ENCODE assay signal across 9 cellular contexts in genomic region chr6:11700118-11700718, GRCh38.
DNase-seq lines count a peak whose midpoint lies in the region; ATAC-seq, FAIRE-seq and TF ChIP-seq lines count a peak whose summit lies in the region.
"Had no signal": no experiment of that assay in that cellular context is flagged by ENCODE, and none has a peak within 500 bp of the region (broad histone marks: within the 10 kb centered on the region; RNA-seq: fewer than 3 reads in every experiment).

No MANE protein-coding gene starts in this region.

- no peak for TF ChIP-seq EP300 in GM12878 (IDR thresholded peaks at IDR 0.05; ENCODE audit: borderline replicate concordance in 1 of 2, control insufficient read depth in 1 of 2, low read depth in 2 of 2, low read length in 2 of 2)

- H3K4me2 ChIP-seq in GM12878 (ENCODE audit: control insufficient read depth, insufficient read depth): no peak overlapping the region; the same call in 1 of the 2 replicates

- H3K4me1 ChIP-seq in GM12878 (ENCODE audit: control insufficient read depth, insufficient read depth, low read length) (peaks cover 4% of the 10 kb centered on the region), liver (ENCODE audit: control insufficient read depth in 4 of 4, insufficient read depth in 4 of 4, low read length in 3 of 4) (no peaks in the 10 kb centered on the region)

- TF ChIP-seq RAD21 in GM12878 (IDR thresholded peaks at IDR 0.05; ENCODE audit: insufficient read depth, low read depth, low read length): peak; percentile 82
- TF ChIP-seq RAD21 in liver (IDR thresholded peaks at IDR 0.05): peak; percentile 72 to 78

- 100% methylated on average over 2 of the region's 2 CpGs for WGBS in GM12878 (ENCODE audit: insufficient coverage, insufficient replicate concordance, low lambda C conversion rate, missing lambda C conversion rate)
- 97% methylated on average over 2 of the region's 2 CpGs for WGBS in liver

- CTCF ChIA-PET in GM12878 (lab: Yijun Ruan, JAX): interaction anchor here (0.6 to 2.1 kb wide), 27 partner anchors 10 to 903 kb away, joined by 3 to 12 read pairs (median 3); partner anchors contain the start of gene EDN1

- H3K36me3 ChIP-seq in GM12878 (ENCODE audit: control insufficient read depth in 2 of 2, insufficient read depth in 2 of 2, low read length in 1 of 2) (no peaks in the 10 kb centered on the region), liver (ENCODE audit: control insufficient read depth in 4 of 4, insufficient read depth in 3 of 4, low read depth in 1 of 4, low read length in 3 of 4) (no peaks in the 10 kb centered on the region)

- H3K9ac ChIP-seq in GM12878 (ENCODE audit: control insufficient read depth, insufficient read depth, low read length) (no peak overlapping the region), liver (ENCODE audit: low read depth in 1 of 2, low read length in 2 of 2) (no peak overlapping the region)

- TF ChIP-seq CTCF in GM12878 (IDR thresholded peaks at IDR 0.05 in 2 of 3, conservative IDR thresholded peaks at IDR 0.05 in 1 of 3; ENCODE audit: control insufficient read depth in 2 of 3, extremely low read depth in 1 of 3, insufficient read depth in 1 of 3, low read depth in 3 of 3, low read length in 3 of 3): peak; percentile 35 to 50 (median 35); a peak in 3 of 6 replicates
- TF ChIP-seq CTCF in liver (IDR thresholded peaks at IDR 0.05; ENCODE audit: low read depth, low read length, missing input control): peak; percentile 43
- TF ChIP-seq CTCF in GM13976 (IDR thresholded peaks at IDR 0.05; ENCODE audit: borderline replicate concordance, control extremely low read depth, extremely low read depth, insufficient read depth, missing control alignments): no peak

- SMC1A ChIA-PET in GM12878 (lab: Charles Lee; ENCODE audit: uncharacterized antibody, unreplicated experiment): interaction anchor here (0.7 to 7.1 kb wide), 24 partner anchors 8 to 905 kb away, joined by 3 to 56 read pairs (median 3); partner anchors contain the start of gene EDN1

- H3K9me3 ChIP-seq in GM12878 (replicated peaks; ENCODE audit: control insufficient read depth, insufficient read depth, low read length) (peaks cover 1% of the 10 kb centered on the region; the same call in 2 of the 3 replicates), liver (ENCODE audit: control insufficient read depth in 4 of 4, low read length in 3 of 4) (no peaks in the 10 kb centered on the region)

- DNase-seq in NCI-H748 (lab: John Stamatoyannopoulos, UW; ENCODE audit: unreplicated experiment): peak; percentile 68
- DNase-seq in NCI-H748 treated with DMSO at 0.1 percent for 48 hours (lab: John Stamatoyannopoulos, UW): no peak
- DNase-seq in NCI-H2196 (lab: John Stamatoyannopoulos, UW; ENCODE audit: unreplicated experiment): peak; percentile 46
- no peak for DNase-seq in GM12878 (ENCODE audit: low read depth, low spot score)
- no peak for DNase-seq in GM13976 (ENCODE audit: low spot score)
- no peak for DNase-seq in stimulated activated naive CD8-positive, alpha-beta T cell treated with anti-CD3 and anti-CD28 coated beads, Interleukin-15, Interleukin-2, amounts not matched to agents 100 U/mL and 50 U/mL, for 24 hours

- no peaks in the 10 kb centered on the region for H3K79me2 ChIP-seq in GM12878 (ENCODE audit: control insufficient read depth, insufficient read depth, low read length)

- ATAC-seq in GM12878 (peak; percentile 70), GM18519 (IDR thresholded peaks at IDR 0.05; ENCODE audit: low FRiP score, unreplicated experiment) (no peak)
- ATAC-seq in stimulated activated naive CD8-positive, alpha-beta T cell treated with anti-CD3 and anti-CD28 coated beads, Interleukin-15, Interleukin-2, amounts not matched to agents 100 U/mL and 50 U/mL, for 24 hours: no peak

- in situ Hi-C loops in GM12878 (cut with MboI) (loop anchor here (25.0 kb wide), 1 partner anchor 312 kb away; the partner anchor contains the start of gene HIVEP1), GM13976 (cut with MboI; ENCODE audit: low sequenced_read_pairs, unreplicated experiment) (loop anchor here (25.0 kb wide), 1 partner anchor 312 kb away; the partner anchor contains the start of gene HIVEP1)

- intact Hi-C loops in GM12878 (cut with micrococcal nuclease; ENCODE audit: unreplicated experiment): loop anchor here (1.0 to 2.0 kb wide), 2 partner anchors 45 to 177 kb away; no protein-coding TSS in a partner anchor

- RAD21 ChIA-PET in GM12878 (lab: Charles Lee; ENCODE audit: unreplicated experiment): interaction anchor here (0.7 to 3.2 kb wide), 19 partner anchors 10 to 590 kb away, joined by 3 to 21 read pairs (median 4); partner anchors contain the start of gene EDN1

- peak overlapping the region; percentile 66 for H2AFZ ChIP-seq in GM12878 (ENCODE audit: control insufficient read depth, low read depth, low read length)

- peak; percentile 76 for FAIRE-seq in GM12878 (lab: Jason Lieb, UNC)

- no peaks in the 10 kb centered on the region for H4K20me1 ChIP-seq in GM12878 (ENCODE audit: control insufficient read depth, insufficient read depth)

- BruUV-seq in GM12878 (replicated peaks; lab: Mats Ljungman, UMichigan): no TSS peak

- POLR2A ChIA-PET in GM12878 (lab: Charles Lee): no interaction called here

- no peaks in the 10 kb centered on the region for H3K27me3 ChIP-seq in GM12878 (replicated peaks in 1 of 2; ENCODE audit: control insufficient read depth in 2 of 2, insufficient read depth in 2 of 2, low read length in 1 of 2)
- H3K27me3 ChIP-seq in liver (ENCODE audit: control insufficient read depth in 4 of 4, insufficient read depth in 4 of 4, low read length in 3 of 4): no peaks in the 10 kb centered on the region

- H3K27ac ChIP-seq in GM12878 (ENCODE audit: control insufficient read depth, insufficient read depth): no peak overlapping the region
- H3K27ac ChIP-seq in liver (ENCODE audit: low read depth in 1 of 2, low read length in 2 of 2): no peak overlapping the region
- H3K27ac ChIP-seq: skin epidermis had no signal

- no peak overlapping the region for H3K4me3 ChIP-seq in GM12878
- no peak overlapping the region for H3K4me3 ChIP-seq in liver (ENCODE audit: low read depth in 1 of 3, low read length in 3 of 3)
- H3K4me3 ChIP-seq: skin epidermis had no signal

- TF ChIP-seq POLR2A in GM12878 (IDR thresholded peaks at IDR 0.05; ENCODE audit: low read depth, low read length): no peak

TF ChIP-seq in GM12878, 131 proteins besides CTCF, POLR2A, EP300 and RAD21 (continues in another document):
- no peak for TF ChIP-seq SUPT20H (IDR thresholded peaks at IDR 0.05; ENCODE audit: borderline replicate concordance, control insufficient read depth, low read depth, low read length)
- no peak for TF ChIP-seq YY1 (IDR thresholded peaks at IDR 0.05; ENCODE audit: low read depth, low read length)
- TF ChIP-seq FOXM1 (IDR thresholded peaks at IDR 0.05; ENCODE audit: low read depth, low read length): peak; percentile 39; the same call in 1 of the 2 replicates
- TF ChIP-seq IRF3 (IDR thresholded peaks at IDR 0.05): no peak
- no peak for TF ChIP-seq TARDBP (IDR thresholded peaks at IDR 0.05; ENCODE audit: borderline replicate concordance)
- no peak for TF ChIP-seq RBBP5 (conservative IDR thresholded peaks at IDR 0.05)

TF ChIP-seq in liver, 16 proteins besides CTCF, POLR2A, EP300 and RAD21:
- no peak for TF ChIP-seq HNF4A (conservative IDR thresholded peaks at IDR 0.05)
- TF ChIP-seq FOXA1 (IDR thresholded peaks at IDR 0.05): no peak
- no peak for TF ChIP-seq REST (IDR thresholded peaks at IDR 0.05)
- no peak for TF ChIP-seq FOXA2 (IDR thresholded peaks at IDR 0.05)
- TF ChIP-seq JUND (IDR thresholded peaks at IDR 0.05): no peak
- no peak for TF ChIP-seq MAX (IDR thresholded peaks at IDR 0.05)
- no peak for TF ChIP-seq TAF1 (conservative IDR thresholded peaks at IDR 0.05)
- TF ChIP-seq SP1 (IDR thresholded peaks at IDR 0.05): no peak
- no peak for TF ChIP-seq ATF3 (IDR thresholded peaks at IDR 0.05)
- no peak for TF ChIP-seq YY1 (IDR thresholded peaks at IDR 0.05)
- TF ChIP-seq GABPA (IDR thresholded peaks at IDR 0.05 in 1 of 2, conservative IDR thresholded peaks at IDR 0.05 in 1 of 2): no peak
- no peak for TF ChIP-seq NR2F2 (IDR thresholded peaks at IDR 0.05)

Comparison
In these comparisons a context has a peak if more than half of its experiments do, and no peak if none do; other contexts are left out.
1. DNase-seq: peak in NCI-H748 (single experiment) and NCI-H2196 (single experiment); none in NCI-H748 treated with DMSO at 0.1 percent for 48 hours (single experiment), GM12878 (single experiment), GM13976 (single experiment) and stimulated activated naive CD8-positive, alpha-beta T cell treated with anti-CD3 and anti-CD28 coated beads, Interleukin-15, Interleukin-2, amounts not matched to agents 100 U/mL and 50 U/mL, for 24 hours (single experiment).